14 cellular contexts compared by ENCODE assay signal in genomic region chrX:368811-369562, GRCh38. TPM values are rescaled to one million over a fixed set of nuclear protein-coding genes. Genes with fewer than 3 reads are reported as not detected.
DNase-seq lines count a peak whose midpoint lies in the region; ATAC-seq, FAIRE-seq and TF ChIP-seq lines count a peak whose summit lies in the region.
"Had no signal": no experiment of that assay in that cellular context is flagged by ENCODE, and none has a peak within 500 bp of the region (broad histone marks: within the 10 kb centered on the region; RNA-seq: fewer than 3 reads in every experiment).

No MANE protein-coding gene starts in this region.

- H3K4me2 ChIP-seq in SK-N-SH, result peak overlapping the region; percentile 33; the same call in 1 of the 2 replicates

- H3K79me2 ChIP-seq in SK-N-SH (ENCODE audit: insufficient read depth), result no peaks in the 10 kb centered on the region

- peaks cover 5% of the 10 kb centered on the region; the same call in 1 of the 2 replicates for H4K20me1 ChIP-seq in SK-N-SH (ENCODE audit: insufficient read depth)

- H3K9me3 ChIP-seq in SK-N-SH, result no peaks in the 10 kb centered on the region
- no peaks in the 10 kb centered on the region for H3K9me3 ChIP-seq in heart left ventricle
- no peaks in the 10 kb centered on the region for H3K9me3 ChIP-seq in gastrocnemius medialis
- H3K9me3 ChIP-seq: ovary had no signal

- no peaks in the 10 kb centered on the region for H3K9me2 ChIP-seq in SK-N-SH

- H3K36me3 ChIP-seq in SK-N-SH (replicated peaks in 1 of 2; ENCODE audit: control insufficient read depth in 1 of 2, insufficient read depth in 2 of 2, low read length in 1 of 2), result no peaks in the 10 kb centered on the region
- no peaks in the 10 kb centered on the region for H3K36me3 ChIP-seq in heart left ventricle
- H3K36me3 ChIP-seq in gastrocnemius medialis, result no peaks in the 10 kb centered on the region
- H3K36me3 ChIP-seq: ovary, SJSA1 had no signal

- CTCF ChIA-PET in SK-N-SH (lab: Yijun Ruan, JAX), result no interaction called here

- TF ChIP-seq POLR2A in heart left ventricle (IDR thresholded peaks at IDR 0.05) (no peak), gastrocnemius medialis (IDR thresholded peaks at IDR 0.05) (peak; percentile 42 to 61), GM12892 (IDR thresholded peaks at IDR 0.05; ENCODE audit: low read depth, low read length) (no peak)

- POLR2A ChIA-PET in SK-N-SH (lab: Yijun Ruan, JAX), result no interaction called here

- TF ChIP-seq EP300 in SK-N-SH (IDR thresholded peaks at IDR 0.05; ENCODE audit: borderline replicate concordance in 1 of 2, low read depth in 1 of 2, low read length in 1 of 2), result no peak

- TF ChIP-seq RAD21 in SK-N-SH (IDR thresholded peaks at IDR 0.05; ENCODE audit: low read length), result no peak

- H3F3A ChIP-seq in SK-N-SH (replicated peaks; ENCODE audit: insufficient read depth), result no peaks in the 10 kb centered on the region

- no peak overlapping the region for H3K9ac ChIP-seq in SK-N-SH

- no peak overlapping the region for H3K4me3 ChIP-seq in SK-N-SH (ENCODE audit: low read depth in 2 of 2, low read length in 1 of 2)
- peak overlapping the region in 7 of 12 donors; percentile 3 to 32 (median 25) for H3K4me3 ChIP-seq in heart left ventricle
- peak overlapping the region; percentile 12 to 65 (median 34) for H3K4me3 ChIP-seq in gastrocnemius medialis
- no peak overlapping the region for H3K4me3 ChIP-seq in coronary artery
- H3K4me3 ChIP-seq: ovary, SJSA1 had no signal

- peak; percentile 69 to 84 (median 78) for ATAC-seq in heart left ventricle
- ATAC-seq in gastrocnemius medialis, result peak; percentile 60 to 69
- ATAC-seq: left colon had no signal

- in situ Hi-C loops in gastrocnemius medialis (cut with MboI; ENCODE audit: low sequenced_read_pairs in 4 of 4), result no loop called here

- no peak for FAIRE-seq in GM12892 (lab: Jason Lieb, UNC)
- FAIRE-seq: GM19239 had no signal

- no peak overlapping the region for H2AFZ ChIP-seq in SK-N-SH (ENCODE audit: low read depth)

- H3K4me1 ChIP-seq in SK-N-SH (ENCODE audit: control insufficient read depth in 1 of 2, insufficient read depth in 2 of 2, low read depth in 1 of 2, low read length in 1 of 2) (peaks cover 0 to 7% of the 10 kb centered on the region in 2 experiments; a peak in 1 of 4 replicates), heart left ventricle (peaks cover 0 to 40% (median 12%) of the 10 kb centered on the region in 12 donors), gastrocnemius medialis (peaks cover 36 to 47% of the 10 kb centered on the region in 2 donors)
- H3K4me1 ChIP-seq: SJSA1 had no signal

- intact Hi-C loops in heart left ventricle (cut with DNase I), result no loop called here
- intact Hi-C loops in gastrocnemius medialis (cut with DNase I; ENCODE audit: low total_unique reads), result no loop called here

- WGBS in SK-N-SH (ENCODE audit: low lambda C conversion rate), result 76% methylated on average over 15 of the region's 25 CpGs
- 47 to 60% (median 52%) methylated on average over 16 to 25 of the region's 25 CpGs for WGBS in heart left ventricle, 4 donors

- TF ChIP-seq CTCF in SK-N-SH (IDR thresholded peaks at IDR 0.05) (no peak), heart left ventricle (IDR thresholded peaks at IDR 0.05) (no peak), gastrocnemius medialis (IDR thresholded peaks at IDR 0.05 in 4 of 5, conservative IDR thresholded peaks at IDR 0.05 in 1 of 5) (no peak), coronary artery (IDR thresholded peaks at IDR 0.05) (no peak)

- H3K27ac ChIP-seq in SK-N-SH (ENCODE audit: low read depth in 2 of 2, low read length in 1 of 2) (no peak overlapping the region), heart left ventricle (peak overlapping the region; percentile 77 to 96 (median 88)), gastrocnemius medialis (peak overlapping the region; percentile 89 to 98 (median 94)), coronary artery (no peak overlapping the region)
- H3K27ac ChIP-seq: ovary, SJSA1 had no signal

- H3K27me3 ChIP-seq in SK-N-SH (ENCODE audit: insufficient read depth) (no peaks in the 10 kb centered on the region), heart left ventricle (peaks cover 0 to 16% (median 3%) of the 10 kb centered on the region in 9 donors), gastrocnemius medialis (no peaks in the 10 kb centered on the region)
- H3K27me3 ChIP-seq: ovary, SJSA1 had no signal

- DNase-seq in GM03348 (ENCODE audit: low spot score), result peak; percentile 78
- DNase-seq in SK-N-SH, result no peak
- peak in 4 of 5 donors; percentile 48 to 80 (median 65) for DNase-seq in heart left ventricle
- peak; percentile 72 to 82 for DNase-seq in gastrocnemius medialis
- no peak for DNase-seq in GM12892 (ENCODE audit: insufficient read length)
- no peak for DNase-seq in kidney tubule cell (ENCODE audit: low spot score)
- DNase-seq in RKO (ENCODE audit: low spot score), result no peak
- no peak for DNase-seq in coronary artery (ENCODE audit: low spot score)
- DNase-seq: COR-L47; left colon; ovary; stimulated activated CD4-positive, alpha-beta T cell treated with anti-CD3 and anti-CD28 coated beads, Interleukin-4, amount 100 ng/mL, for 24 hours had no signal

TF ChIP-seq in SK-N-SH, 30 proteins besides CTCF, POLR2A, EP300 and RAD21:
- no peak for TF ChIP-seq FOXM1 (IDR thresholded peaks at IDR 0.05; ENCODE audit: low read depth)
- TF ChIP-seq PBX3 (IDR thresholded peaks at IDR 0.05), result no peak
- no peak for TF ChIP-seq GABPA (IDR thresholded peaks at IDR 0.05; ENCODE audit: low read depth)
- TF ChIP-seq RFX5 (IDR thresholded peaks at IDR 0.05; ENCODE audit: low read length), result no peak
- no peak for TF ChIP-seq FOXJ3 (CRISPR knock-in tag; IDR thresholded peaks at IDR 0.05)
- no peak for TF ChIP-seq NRF1 (IDR thresholded peaks at IDR 0.05; ENCODE audit: low read depth, low read length)
- TF ChIP-seq, protein P1, sequence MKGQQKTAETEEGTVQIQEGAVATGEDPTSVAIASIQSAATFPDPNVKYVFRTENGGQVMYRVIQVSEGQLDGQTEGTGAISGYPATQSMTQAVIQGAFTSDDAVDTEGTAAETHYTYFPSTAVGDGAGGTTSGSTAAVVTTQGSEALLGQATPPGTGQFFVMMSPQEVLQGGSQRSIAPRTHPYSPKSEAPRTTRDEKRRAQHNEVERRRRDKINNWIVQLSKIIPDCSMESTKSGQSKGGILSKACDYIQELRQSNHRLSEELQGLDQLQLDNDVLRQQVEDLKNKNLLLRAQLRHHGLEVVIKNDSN (IDR thresholded peaks at IDR 0.05; ENCODE audit: borderline replicate concordance, low read depth), result no peak
- no peak for TF ChIP-seq TCF12 (IDR thresholded peaks at IDR 0.05)

RNA-seq across cellular contexts. Expression of gene PPP2R3B, which starts 17.7 kb away (rescaled TPM):
- 18.9 and 19.4 TPM in 2 replicates for polyA plus RNA-seq in SK-N-SH (2012; rRNA removed)
- 7.3 and 11.6 TPM in 2 replicates for polyA plus RNA-seq in SK-N-SH (2012; cell fraction: cytosol; rRNA removed)
- 83.6 and 106 TPM in 2 replicates for polyA plus RNA-seq in SK-N-SH (2012; cell fraction: nucleus; rRNA removed)
- 100 to 1,000 TPM in 8 of 9 donors, 10 to 100 TPM in 1; 98.3 to 186 (median 113) TPM for total RNA-seq in heart left ventricle
- polyA plus RNA-seq in heart left ventricle, result 100 to 1,000 TPM in 1 of 2 donors, 10 to 100 TPM in 1; 60.9 to 181 TPM
- total RNA-seq in gastrocnemius medialis, result 100 to 1,000 TPM in 1 of 4 donors, 10 to 100 TPM in 3; 53.8 to 103 (median 69.4) TPM
- polyA plus RNA-seq in GM12892 (2012; ENCODE audit: missing spikeins), result 8.5 TPM

RNA-seq across cellular contexts. Expression of gene GTPBP6, which starts 50.4 kb away (rescaled TPM):
- polyA plus RNA-seq in SK-N-SH (2012; rRNA removed) (39.8 and 47.3 TPM in 2 replicates), heart left ventricle (100 to 1,000 TPM in 1 of 2 donors, 10 to 100 TPM in 1; 50.6 to 102 TPM)
- polyA plus RNA-seq in SK-N-SH (2012; cell fraction: cytosol; rRNA removed), result 19.6 and 31.2 TPM in 2 replicates
- polyA plus RNA-seq in SK-N-SH (2012; cell fraction: nucleus; rRNA removed), result 39.2 and 49.4 TPM in 2 replicates
- total RNA-seq in heart left ventricle (10 to 100 TPM; 31.3 to 71.5 (median 47.5) TPM), gastrocnemius medialis (10 to 100 TPM; 40.1 to 79.4 (median 46.9) TPM)
- polyA plus RNA-seq in GM12892 (2012; ENCODE audit: missing spikeins), result 13.4 TPM

Comparison
In these comparisons a context has a peak if more than half of its experiments do, and no peak if none do; other contexts are left out.
1. DNase-seq: peak in GM03348 (single experiment), heart left ventricle (4 of 5) and gastrocnemius medialis (2 of 2); none in SK-N-SH (single experiment), GM12892 (single experiment), kidney tubule cell (single experiment), RKO (single experiment) and coronary artery (single experiment).
2. H3K27ac ChIP-seq: peak in heart left ventricle (12 of 12) and gastrocnemius medialis (4 of 4); none in SK-N-SH (0 of 2) and coronary artery (0 of 2).
3. H3K4me3 ChIP-seq: peak in heart left ventricle (7 of 12) and gastrocnemius medialis (4 of 4); none in SK-N-SH (0 of 2) and coronary artery (single experiment).
4. POLR2A ChIP-seq: peak in gastrocnemius medialis (2 of 2); none in heart left ventricle (0 of 2) and GM12892 (single experiment).